Comparison of ENCODE assay signal across 17 cellular contexts in genomic region chr17:50797486-50797885, GRCh38. TPM values are rescaled to one million over a fixed set of nuclear protein-coding genes. Genes with fewer than 3 reads are reported as not detected.
"Had no signal": no experiment of that assay in that cellular context is flagged by ENCODE, and none has a peak within 500 bp of the region (broad histone marks: within the 10 kb centered on the region; RNA-seq: fewer than 3 reads in every experiment).

No MANE protein-coding gene starts in this region.

RNA-seq across cellular contexts. Expression of gene ANKRD40CL, which starts 30.2 kb away (rescaled TPM):
- total RNA-seq: activated CD4-positive, alpha-beta memory T cell treated with anti-CD3 and anti-CD28 coated beads for 36 hours; activated CD4-positive, alpha-beta T cell treated with anti-CD3 and anti-CD28 coated beads, Interleukin-2, amount 10 ng/mL, durations not matched to agents 24 days and 14 days; activated CD8-positive, alpha-beta memory T cell treated with anti-CD3 and anti-CD28 coated beads for 36 hours; activated naive CD4-positive, alpha-beta T cell treated with anti-CD3 and anti-CD28 coated beads for 36 hours; activated naive CD8-positive, alpha-beta T cell treated with anti-CD3 and anti-CD28 coated beads for 36 hours; activated T-helper 1 cell treated with anti-CD3 and anti-CD28 coated beads, Interleukin-12 subunit alpha, Interleukin-12 subunit beta, Interleukin-2, Interleukin-4 antibody, amounts not matched to agents 30 ng/mL and 10 ng/mL and 1 ng/mL, durations not matched to agents 14 hours and 24 hours and 36 hours; adrenal gland; ascending aorta; glomerular endothelial cell; heart right ventricle; left lung; lower lobe of right lung; mesenteric fat pad; pulmonary artery endothelial cell; thoracic aorta; uterus had no signal
- polyA plus RNA-seq: adrenal gland, heart right ventricle, SK-N-SH had no signal

RNA-seq across cellular contexts. Expression of gene WFIKKN2, which starts 37.9 kb away (rescaled TPM):
- total RNA-seq: activated CD4-positive, alpha-beta memory T cell treated with anti-CD3 and anti-CD28 coated beads for 36 hours; activated CD4-positive, alpha-beta T cell treated with anti-CD3 and anti-CD28 coated beads, Interleukin-2, amount 10 ng/mL, durations not matched to agents 24 days and 14 days; activated CD8-positive, alpha-beta memory T cell treated with anti-CD3 and anti-CD28 coated beads for 36 hours; activated naive CD4-positive, alpha-beta T cell treated with anti-CD3 and anti-CD28 coated beads for 36 hours; activated naive CD8-positive, alpha-beta T cell treated with anti-CD3 and anti-CD28 coated beads for 36 hours; activated T-helper 1 cell treated with anti-CD3 and anti-CD28 coated beads, Interleukin-12 subunit alpha, Interleukin-12 subunit beta, Interleukin-2, Interleukin-4 antibody, amounts not matched to agents 30 ng/mL and 10 ng/mL and 1 ng/mL, durations not matched to agents 14 hours and 24 hours and 36 hours; ascending aorta; glomerular endothelial cell; left lung; pulmonary artery endothelial cell had no signal
- polyA plus RNA-seq: SK-N-SH had no signal
